In the genomic region with DNA sequence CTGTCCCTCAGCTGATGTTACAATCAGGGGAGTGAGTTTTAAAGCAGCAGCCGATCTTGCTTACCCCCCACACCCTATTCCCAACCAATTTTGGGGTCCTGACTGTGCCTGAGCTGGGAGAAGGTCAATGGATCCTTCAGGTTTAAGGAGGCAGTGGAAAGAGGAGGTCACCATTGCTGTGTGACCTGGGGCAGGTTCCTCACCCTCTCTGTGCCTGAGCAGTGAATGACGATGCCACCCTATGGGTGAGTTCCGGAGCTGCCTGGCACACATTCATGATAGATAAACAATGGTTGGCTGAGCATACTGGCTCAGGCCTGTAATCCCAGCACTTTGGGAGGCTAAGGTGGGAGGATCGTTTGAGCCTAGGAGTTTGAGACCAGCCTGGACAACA, we compare ENCODE assay signal across 11 cellular contexts. TPM values are rescaled to one million over a fixed set of nuclear protein-coding genes. Genes with fewer than 3 reads are reported as not detected.
DNase-seq lines count a peak whose midpoint lies in the region; ATAC-seq and TF ChIP-seq lines count a peak whose summit lies in the region.
"Had no signal": no experiment of that assay in that cellular context is flagged by ENCODE, and none has a peak within 500 bp of the region (broad histone marks: within the 10 kb centered on the region; RNA-seq: fewer than 3 reads in every experiment).

No MANE protein-coding gene starts in this region.

- peak overlapping the region; percentile 66 for H3K4me3 Mint-ChIP-seq in stimulated activated naive CD8-positive, alpha-beta T cell treated with anti-CD3 and anti-CD28 coated beads, Interleukin-15, Interleukin-2, amounts not matched to agents 100 ng/mL and 50 ng/mL, for 24 hours
- peak overlapping the region; percentile 31 for H3K4me3 Mint-ChIP-seq in central memory CD8-positive, alpha-beta T cell
- no peak overlapping the region for H3K4me3 Mint-ChIP-seq in nephron
- no peak overlapping the region for H3K4me3 Mint-ChIP-seq in Caco-2 (ENCODE audit: unreplicated experiment)
- H3K4me3 Mint-ChIP-seq: type B pancreatic cell had no signal

- intact Hi-C loops in Caco-2 (cut with micrococcal nuclease; ENCODE audit: unreplicated experiment), result no loop called here

- H3K9me3 ChIP-seq in Caco-2, result no peaks in the 10 kb centered on the region

- H3K9me3 Mint-ChIP-seq in stimulated activated naive CD8-positive, alpha-beta T cell treated with anti-CD3 and anti-CD28 coated beads, Interleukin-15, Interleukin-2, amounts not matched to agents 100 ng/mL and 50 ng/mL, for 24 hours, result no peaks in the 10 kb centered on the region
- no peaks in the 10 kb centered on the region for H3K9me3 Mint-ChIP-seq in central memory CD8-positive, alpha-beta T cell
- no peaks in the 10 kb centered on the region for H3K9me3 Mint-ChIP-seq in nephron
- H3K9me3 Mint-ChIP-seq in Caco-2 (ENCODE audit: unreplicated experiment), result no peaks in the 10 kb centered on the region
- H3K9me3 Mint-ChIP-seq: type B pancreatic cell had no signal

- no peaks in the 10 kb centered on the region for H3K36me3 ChIP-seq in Caco-2 (ENCODE audit: control insufficient read depth, insufficient read depth, low read length)

- peaks cover 14% of the 10 kb centered on the region for H3K36me3 Mint-ChIP-seq in stimulated activated naive CD8-positive, alpha-beta T cell treated with anti-CD3 and anti-CD28 coated beads, Interleukin-15, Interleukin-2, amounts not matched to agents 100 ng/mL and 50 ng/mL, for 24 hours (ENCODE audit: low read depth)
- H3K36me3 Mint-ChIP-seq in central memory CD8-positive, alpha-beta T cell (ENCODE audit: insufficient read depth), result peaks cover 24% of the 10 kb centered on the region
- H3K36me3 Mint-ChIP-seq in nephron (ENCODE audit: low read depth), result peaks cover 2% of the 10 kb centered on the region
- peaks cover 11% of the 10 kb centered on the region for H3K36me3 Mint-ChIP-seq in Caco-2 (ENCODE audit: insufficient read depth, unreplicated experiment)
- H3K36me3 Mint-ChIP-seq: type B pancreatic cell had no signal

- H3K27ac Mint-ChIP-seq in stimulated activated naive CD8-positive, alpha-beta T cell treated with anti-CD3 and anti-CD28 coated beads, Interleukin-15, Interleukin-2, amounts not matched to agents 100 ng/mL and 50 ng/mL, for 24 hours, result peak overlapping the region; percentile 68
- peak overlapping the region; percentile 38 for H3K27ac Mint-ChIP-seq in central memory CD8-positive, alpha-beta T cell (ENCODE audit: low read depth)
- H3K27ac Mint-ChIP-seq in nephron (peak overlapping the region; percentile 17 to 76 (median 72)), Caco-2 (ENCODE audit: unreplicated experiment) (no peak overlapping the region)
- H3K27ac Mint-ChIP-seq: type B pancreatic cell had no signal

- no peak overlapping the region for H3K27ac ChIP-seq in foreskin keratinocyte

- no peak overlapping the region for H3K4me3 ChIP-seq in Caco-2 (ENCODE audit: low read depth, low read length)

- no peaks in the 10 kb centered on the region for H3K27me3 Mint-ChIP-seq in stimulated activated naive CD8-positive, alpha-beta T cell treated with anti-CD3 and anti-CD28 coated beads, Interleukin-15, Interleukin-2, amounts not matched to agents 100 ng/mL and 50 ng/mL, for 24 hours
- H3K27me3 Mint-ChIP-seq in central memory CD8-positive, alpha-beta T cell, result no peaks in the 10 kb centered on the region
- H3K27me3 Mint-ChIP-seq in nephron (ENCODE audit: low read depth) (peaks cover 7% of the 10 kb centered on the region), Caco-2 (ENCODE audit: insufficient read depth, unreplicated experiment) (no peaks in the 10 kb centered on the region)
- H3K27me3 Mint-ChIP-seq: type B pancreatic cell had no signal

- POLR2A ChIA-PET in Caco-2 (lab: Charles Lee), result interaction anchor here (0.6 to 1.6 kb wide), 2 partner anchors 20 to 117 kb away, joined by 3 to 6 read pairs; a partner anchor contains a TSS

- TF ChIP-seq CTCF in nephron (IDR thresholded peaks at IDR 0.05; ENCODE audit: unreplicated experiment in 3 of 3) (no peak), Caco-2 (IDR thresholded peaks at IDR 0.05; ENCODE audit: insufficient read depth in 1 of 2, low read depth in 1 of 2, low read length in 1 of 2, severe bottlenecking in 1 of 2, unreplicated experiment in 1 of 2) (no peak), foreskin keratinocyte (conservative IDR thresholded peaks at IDR 0.05) (no peak)

- CTCF ChIA-PET in Caco-2 (lab: Charles Lee), result no interaction called here

- H3K27me3 ChIP-seq in Caco-2 (replicated peaks; ENCODE audit: control insufficient read depth, insufficient read depth, low read length), result no peaks in the 10 kb centered on the region
- H3K27me3 ChIP-seq in foreskin keratinocyte, result no peaks in the 10 kb centered on the region

- ATAC-seq in stimulated activated naive CD8-positive, alpha-beta T cell treated with anti-CD3 and anti-CD28 coated beads, Interleukin-15, Interleukin-2, amounts not matched to agents 100 U/mL and 50 U/mL, for 24 hours, result no peak
- no peak for ATAC-seq in central memory CD8-positive, alpha-beta T cell (replicated peaks; ENCODE audit: extremely low read depth, poor library complexity, severe bottlenecking)
- ATAC-seq in foreskin keratinocyte, result no peak

- H3K4me1 ChIP-seq in Caco-2 (peaks cover 27% of the 10 kb centered on the region), foreskin keratinocyte (no peaks in the 10 kb centered on the region)

- peaks cover 68% of the 10 kb centered on the region for H3K4me1 Mint-ChIP-seq in stimulated activated naive CD8-positive, alpha-beta T cell treated with anti-CD3 and anti-CD28 coated beads, Interleukin-15, Interleukin-2, amounts not matched to agents 100 ng/mL and 50 ng/mL, for 24 hours (ENCODE audit: low read depth)
- H3K4me1 Mint-ChIP-seq in central memory CD8-positive, alpha-beta T cell, result peaks cover 30% of the 10 kb centered on the region
- H3K4me1 Mint-ChIP-seq in nephron (peaks cover 20% of the 10 kb centered on the region), Caco-2 (ENCODE audit: low read depth, unreplicated experiment) (peaks cover 9% of the 10 kb centered on the region)

- no TSS peak for BruUV-seq in Caco-2 (replicated peaks; lab: Mats Ljungman, UMichigan)

- no peak for DNase-seq in stimulated activated naive CD8-positive, alpha-beta T cell treated with anti-CD3 and anti-CD28 coated beads, Interleukin-15, Interleukin-2, amounts not matched to agents 100 U/mL and 50 U/mL, for 24 hours
- DNase-seq in central memory CD8-positive, alpha-beta T cell (ENCODE audit: low spot score in 2 of 2), result no peak
- DNase-seq in Caco-2 (no peak), AG08395 (ENCODE audit: low spot score) (no peak), foreskin keratinocyte (no peak), NCI-H1930 (lab: John Stamatoyannopoulos, UW) (no peak)
- DNase-seq: cortex of kidney, NCI-H748 treated with DMSO at 0.1 percent for 48 hours had no signal

RNA-seq across cellular contexts. Expression of a gene that starts 20.3 kb away (rescaled TPM):
- total RNA-seq in Caco-2 (2022) (75.5 and 78.8 TPM in 2 replicates), foreskin keratinocyte (35.0 and 36.9 TPM in 2 replicates)
- 47.1 and 47.7 TPM in 2 replicates for polyA plus RNA-seq in foreskin keratinocyte

RNA-seq across cellular contexts. Expression of a gene that starts 21.2 kb away (rescaled TPM):
- 184 and 186 TPM in 2 replicates for total RNA-seq in Caco-2 (2022)
- total RNA-seq in foreskin keratinocyte, result 234 and 242 TPM in 2 replicates
- 365 and 374 TPM in 2 replicates for polyA plus RNA-seq in foreskin keratinocyte

RNA-seq across cellular contexts. Expression of a gene that starts 27.5 kb away (rescaled TPM):
- total RNA-seq in Caco-2 (2022) (1.5 and 2.1 TPM in 2 replicates), foreskin keratinocyte (0.03 and 0.04 TPM in 2 replicates)
- not detected in 2 replicates for polyA plus RNA-seq in foreskin keratinocyte

RNA-seq across cellular contexts. Expression of a gene that starts 38.7 kb away (rescaled TPM):
- total RNA-seq in Caco-2 (2022) (25.6 and 26.0 TPM in 2 replicates), foreskin keratinocyte (4.5 and 6.4 TPM in 2 replicates)
- polyA plus RNA-seq in foreskin keratinocyte, result 2.9 and 4.2 TPM in 2 replicates

Comparison
In these comparisons a context has a peak if more than half of its experiments do, and no peak if none do; other contexts are left out.
1. H3K4me3 Mint-ChIP-seq: peak in stimulated activated naive CD8-positive, alpha-beta T cell treated with anti-CD3 and anti-CD28 coated beads, Interleukin-15, Interleukin-2, amounts not matched to agents 100 ng/mL and 50 ng/mL, for 24 hours (single experiment) and central memory CD8-positive, alpha-beta T cell (single experiment); none in nephron (0 of 3) and Caco-2 (single experiment).